In genomic region chr1:30748699-30749401, GRCh38 we compare ENCODE assay signal across 8 cellular contexts. TPM values are rescaled to one million over a fixed set of nuclear protein-coding genes. Genes with fewer than 3 reads are reported as not detected.
DNase-seq lines count a peak whose midpoint lies in the region; ATAC-seq, FAIRE-seq and TF ChIP-seq lines count a peak whose summit lies in the region.

No MANE protein-coding gene starts in this region.

- no peaks in the 10 kb centered on the region for H3K79me2 ChIP-seq in keratinocyte (ENCODE audit: control insufficient read depth, insufficient read depth, low read length)

- TF ChIP-seq CTCF in keratinocyte (optimal IDR thresholded peaks at IDR 0.05 in 1 of 3, IDR thresholded peaks at IDR 0.05 in 1 of 3, conservative IDR thresholded peaks at IDR 0.05 in 1 of 3; ENCODE audit: extremely low read depth in 1 of 3, insufficient read depth in 2 of 3, low read length in 3 of 3) (no peak), upper lobe of right lung (IDR thresholded peaks at IDR 0.05) (no peak), osteocyte (IDR thresholded peaks at IDR 0.05) (no peak)

- H3K27me3 Mint-ChIP-seq in osteocyte (ENCODE audit: unreplicated experiment), result peaks cover 11% of the 10 kb centered on the region

- no peaks in the 10 kb centered on the region for H3K4me1 Mint-ChIP-seq in osteocyte (ENCODE audit: unreplicated experiment)

- intact Hi-C loops in upper lobe of right lung (cut with DNase I), result no loop called here

- peaks cover under 1% of the 10 kb centered on the region for H3K27me3 ChIP-seq in keratinocyte (ENCODE audit: control insufficient read depth, extremely low read depth, insufficient read depth, low read length)
- no peaks in the 10 kb centered on the region for H3K27me3 ChIP-seq in upper lobe of right lung

- H3K9me3 Mint-ChIP-seq in osteocyte (ENCODE audit: unreplicated experiment), result no peaks in the 10 kb centered on the region

- ATAC-seq in upper lobe of right lung (peak; percentile 3), HG03520 (IDR thresholded peaks at IDR 0.05; ENCODE audit: unreplicated experiment) (no peak)

- H3K27ac Mint-ChIP-seq in osteocyte (ENCODE audit: unreplicated experiment), result no peak overlapping the region

- H3K27ac ChIP-seq in keratinocyte (ENCODE audit: control insufficient read depth, insufficient read depth, low read length), result peak overlapping the region; percentile 32
- H3K27ac ChIP-seq in upper lobe of right lung, result peak overlapping the region; percentile 65

- FAIRE-seq in keratinocyte (lab: Jason Lieb, UNC), result no peak

- H3K4me1 ChIP-seq in keratinocyte (ENCODE audit: control insufficient read depth, extremely low read depth, insufficient read depth, low read length), result peaks cover 20% of the 10 kb centered on the region
- peaks cover 68% of the 10 kb centered on the region for H3K4me1 ChIP-seq in upper lobe of right lung

- no peaks in the 10 kb centered on the region for H3K36me3 ChIP-seq in keratinocyte (ENCODE audit: control insufficient read depth in 2 of 2, extremely low read depth in 1 of 2, insufficient read depth in 2 of 2, low read length in 2 of 2)
- no peaks in the 10 kb centered on the region for H3K36me3 ChIP-seq in upper lobe of right lung

- dilution Hi-C loops in keratinocyte (cut with MboI; ENCODE audit: extremely low pct_ligation_motif_present, low sequenced_read_pairs), result no loop called here

- H3K9me3 ChIP-seq in keratinocyte (ENCODE audit: control insufficient read depth, low read depth, low read length) (no peaks in the 10 kb centered on the region), upper lobe of right lung (no peaks in the 10 kb centered on the region)

- no peaks in the 10 kb centered on the region for H4K20me1 ChIP-seq in keratinocyte (ENCODE audit: control insufficient read depth, extremely low read depth, insufficient read depth, low read length)

- no peak overlapping the region for H3K4me2 ChIP-seq in keratinocyte (ENCODE audit: control insufficient read depth, extremely low read depth, insufficient read depth, low read depth, low read length)

- H3K9ac ChIP-seq in keratinocyte (ENCODE audit: control insufficient read depth, extremely low read depth, insufficient read depth, low read length), result no peak overlapping the region

- H3K4me3 ChIP-seq in keratinocyte (ENCODE audit: control insufficient read depth in 2 of 3, extremely low read depth in 1 of 3, insufficient read depth in 2 of 3, low read depth in 1 of 3, low read length in 3 of 3) (no peak overlapping the region), upper lobe of right lung (no peak overlapping the region)

- peak; percentile 41 for DNase-seq in stimulated activated CD4-positive, alpha-beta T cell treated with anti-CD3 and anti-CD28 coated beads, Interleukin-12 subunit alpha, Interleukin-12 subunit beta, amount 100 ng/mL, for 4 hours
- DNase-seq in stimulated activated CD4-positive, alpha-beta T cell treated with anti-CD3 and anti-CD28 coated beads, Interleukin-2, amount 100 ng/mL, for 48 hours, result no peak
- DNase-seq in activated T-cell treated with anti-CD3 and anti-CD28 coated beads, Interleukin-2, amount 50 U/mL, for 1 hour, result peak; percentile 59
- DNase-seq in keratinocyte (ENCODE audit: low read depth, low spot score) (no peak), upper lobe of right lung (no peak), NCI-H524 treated with DMSO at 0.1 percent for 48 hours (lab: John Stamatoyannopoulos, UW) (no peak), osteocyte (ENCODE audit: extremely low spot score, unreplicated experiment) (no peak)

- H3K9me1 ChIP-seq in keratinocyte (ENCODE audit: control insufficient read depth, extremely low read depth, insufficient read depth, low read length), result no peaks in the 10 kb centered on the region

- H2AFZ ChIP-seq in keratinocyte (ENCODE audit: control insufficient read depth, low read length), result no peak overlapping the region

- no peak overlapping the region for H3K4me3 Mint-ChIP-seq in osteocyte (ENCODE audit: unreplicated experiment)

- no peaks in the 10 kb centered on the region for H3K36me3 Mint-ChIP-seq in osteocyte (ENCODE audit: unreplicated experiment)

RNA-seq across cellular contexts. Expression of gene LAPTM5, which starts 8.7 kb away (rescaled TPM):
- 0.18 to 0.40 TPM (median 0.25 TPM) in 3 replicates for polyA plus RNA-seq in keratinocyte
- polyA plus RNA-seq in keratinocyte (2011; ENCODE audit: low read depth), result 0.37 TPM
- 0.13 and 0.16 TPM in 2 replicates for polyA plus RNA-seq in keratinocyte (2011; cell fraction: cytosol; rRNA removed)
- 0.15 TPM in 1 of 2 replicates, not detected in the other for polyA plus RNA-seq in keratinocyte (2011; cell fraction: nucleus; rRNA removed)
- polyA plus RNA-seq in keratinocyte (2012; ENCODE audit: low replicate concordance), result 0.15 and 0.68 TPM in 2 replicates
- polyA minus RNA-seq in keratinocyte, result 0.76 to 2.1 TPM in 2 of 3 replicates, not detected in the other
- not detected for polyA minus RNA-seq in keratinocyte (2011; cell fraction: cytosol; rRNA and poly(A)+ RNA removed)
- not detected in 2 replicates for polyA minus RNA-seq in keratinocyte (2011; cell fraction: nucleus; rRNA and poly(A)+ RNA removed)
- total RNA-seq in upper lobe of right lung (424 TPM), osteocyte (not detected in 2 replicates)

RNA-seq across cellular contexts. Expression of gene MATN1, which starts 25.5 kb away (rescaled TPM):
- polyA plus RNA-seq in keratinocyte, result 0.05 to 0.13 TPM in 2 of 3 replicates, not detected in the other
- not detected for polyA plus RNA-seq in keratinocyte (2011; ENCODE audit: low read depth)
- polyA plus RNA-seq in keratinocyte (2011; cell fraction: cytosol; rRNA removed), result 0.01 and 0.08 TPM in 2 replicates
- 0.08 and 0.45 TPM in 2 replicates for polyA plus RNA-seq in keratinocyte (2011; cell fraction: nucleus; rRNA removed)
- 0.06 TPM in 1 of 2 replicates, not detected in the other for polyA plus RNA-seq in keratinocyte (2012; ENCODE audit: low replicate concordance)
- polyA minus RNA-seq in keratinocyte, result 1.3 TPM in 1 of 3 replicates, not detected in the others
- polyA minus RNA-seq in keratinocyte (2011; cell fraction: cytosol; rRNA and poly(A)+ RNA removed), result not detected
- polyA minus RNA-seq in keratinocyte (2011; cell fraction: nucleus; rRNA and poly(A)+ RNA removed), result not detected in 2 replicates
- not detected for total RNA-seq in upper lobe of right lung
- 0.39 and 0.99 TPM in 2 replicates for total RNA-seq in osteocyte

Comparison
In these comparisons a context has a peak if more than half of its experiments do, and no peak if none do; other contexts are left out.
1. DNase-seq: peak in stimulated activated CD4-positive, alpha-beta T cell treated with anti-CD3 and anti-CD28 coated beads, Interleukin-12 subunit alpha, Interleukin-12 subunit beta, amount 100 ng/mL, for 4 hours (single experiment) and activated T-cell treated with anti-CD3 and anti-CD28 coated beads, Interleukin-2, amount 50 U/mL, for 1 hour (single experiment); none in stimulated activated CD4-positive, alpha-beta T cell treated with anti-CD3 and anti-CD28 coated beads, Interleukin-2, amount 100 ng/mL, for 48 hours (0 of 2), keratinocyte (single experiment), upper lobe of right lung (single experiment), NCI-H524 treated with DMSO at 0.1 percent for 48 hours (single experiment) and osteocyte (single experiment).
2. RNA of gene LAPTM5, which starts 8.7 kb away (total RNA-seq): 424 TPM in upper lobe of right lung (single experiment); not detected in osteocyte; every median in the first group is over 100 times any median in the second.